27 cellular contexts compared by ENCODE assay signal in genomic region chr4:138177278-138177968, GRCh38.
DNase-seq lines count a peak whose midpoint lies in the region; ATAC-seq lines count a peak whose summit lies in the region.
"Had no signal": no experiment of that assay in that cellular context is flagged by ENCODE, and none has a peak within 500 bp of the region (broad histone marks: within the 10 kb centered on the region; RNA-seq: fewer than 3 reads in every experiment).

No MANE protein-coding gene starts in this region.

- no peaks in the 10 kb centered on the region for H3K4me1 Mint-ChIP-seq in activated CD8-positive, alpha-beta memory T cell treated with anti-CD3 and anti-CD28 coated beads, Interleukin-2, amount 10 ng/mL, durations not matched to agents 7 days and 5 days
- H3K4me1 Mint-ChIP-seq: activated naive CD4-positive, alpha-beta T cell treated with anti-CD3 and anti-CD28 coated beads, Interleukin-2, amount 10 ng/mL, durations not matched to agents 7 days and 5 days; stimulated activated naive CD8-positive, alpha-beta T cell treated with anti-CD3 and anti-CD28 coated beads, Interleukin-15, amount 100 ng/mL, for 72 hours had no signal

- ATAC-seq in GM18519 (IDR thresholded peaks at IDR 0.05; ENCODE audit: low FRiP score, unreplicated experiment): peak; percentile 61
- peak; percentile 46 for ATAC-seq in GM21447 (IDR thresholded peaks at IDR 0.05; ENCODE audit: unreplicated experiment)
- peak; percentile 64 for ATAC-seq in HG02938 (IDR thresholded peaks at IDR 0.05; ENCODE audit: unreplicated experiment)
- peak; percentile 57 for ATAC-seq in HG03565 (IDR thresholded peaks at IDR 0.05; ENCODE audit: unreplicated experiment)
- no peak for ATAC-seq in activated CD8-positive, alpha-beta memory T cell treated with anti-CD3 and anti-CD28 coated beads, Interleukin-2, amount 10 ng/mL, durations not matched to agents 7 days and 5 days
- ATAC-seq: activated CD4-positive, CD25-positive, alpha-beta regulatory T cell treated with anti-CD3 and anti-CD28 coated beads, Interleukin-2, amount 50 U/mL, for 24 hours; activated CD8-positive, alpha-beta T cell treated with anti-CD3 and anti-CD28 coated beads, Interleukin-2, amount 10 ng/mL, durations not matched to agents 7 days and 5 days; activated T-cell treated with anti-CD3 and anti-CD28 coated beads, Interleukin-2, amount 50 U/mL, for 4 hours; left lung; Panc1; stimulated activated naive CD8-positive, alpha-beta T cell treated with anti-CD3 and anti-CD28 coated beads, Interleukin-15, amount 100 ng/mL, for 72 hours had no signal

- DNase-seq in NCI-H1092 treated with DMSO at 0.1 percent for 48 hours (lab: John Stamatoyannopoulos, UW) (no peak), SIG-M5 treated with dmso at 0.1 percent for 504 hours (lab: John Stamatoyannopoulos, UW; ENCODE audit: unreplicated experiment) (no peak)
- DNase-seq in activated naive CD4-positive, alpha-beta T cell treated with Interleukin-2 at 50 U/mL for 16 hours: no peak
- no peak for DNase-seq in activated CD8-positive, alpha-beta memory T cell treated with anti-CD3 and anti-CD28 coated beads, Interleukin-2, amount 10 ng/mL, durations not matched to agents 7 days and 5 days
- DNase-seq: activated CD8-positive, alpha-beta T cell treated with anti-CD3 and anti-CD28 coated beads, Interleukin-2, amount 10 ng/mL, durations not matched to agents 7 days and 5 days; activated naive CD4-positive, alpha-beta T cell treated with anti-CD3 and anti-CD28 coated beads, Interleukin-2, amount 10 ng/mL, durations not matched to agents 7 days and 5 days; activated T-cell treated with anti-CD3 and anti-CD28 coated beads, Interleukin-2, amount 50 U/mL, for 4 hours; caudate nucleus; COR-L47; dermis blood vessel endothelial cell; DMS79; GF-D8; hypothalamus; KG1; left lung; NCI-H1436 treated with DMSO at 0.1 percent for 48 hours; NCI-H524; SJCRH30; stimulated activated naive CD8-positive, alpha-beta T cell treated with anti-CD3 and anti-CD28 coated beads, Interleukin-15, amount 100 ng/mL, for 72 hours; T-helper 1 cell; tibial artery had no signal

- H3K9me3 Mint-ChIP-seq in activated CD8-positive, alpha-beta memory T cell treated with anti-CD3 and anti-CD28 coated beads, Interleukin-2, amount 10 ng/mL, durations not matched to agents 7 days and 5 days (ENCODE audit: low read depth): no peaks in the 10 kb centered on the region
- H3K9me3 Mint-ChIP-seq: activated naive CD4-positive, alpha-beta T cell treated with anti-CD3 and anti-CD28 coated beads, Interleukin-2, amount 10 ng/mL, durations not matched to agents 7 days and 5 days; activated T-cell treated with anti-CD3 and anti-CD28 coated beads, Interleukin-2, amount 50 U/mL, for 4 hours had no signal

- no peaks in the 10 kb centered on the region for H3K27me3 Mint-ChIP-seq in activated CD8-positive, alpha-beta memory T cell treated with anti-CD3 and anti-CD28 coated beads, Interleukin-2, amount 10 ng/mL, durations not matched to agents 7 days and 5 days
- H3K27me3 Mint-ChIP-seq: activated naive CD4-positive, alpha-beta T cell treated with anti-CD3 and anti-CD28 coated beads, Interleukin-2, amount 10 ng/mL, durations not matched to agents 7 days and 5 days; stimulated activated naive CD8-positive, alpha-beta T cell treated with anti-CD3 and anti-CD28 coated beads, Interleukin-15, amount 100 ng/mL, for 72 hours had no signal

- CTCF ChIA-PET in activated CD8-positive, alpha-beta memory T cell treated with anti-CD3 and anti-CD28 coated beads, Interleukin-2, amount 10 ng/mL, durations not matched to agents 7 days and 5 days (lab: Charles Lee): no interaction called here

- H3K36me3 Mint-ChIP-seq in activated CD8-positive, alpha-beta memory T cell treated with anti-CD3 and anti-CD28 coated beads, Interleukin-2, amount 10 ng/mL, durations not matched to agents 7 days and 5 days: peaks cover 34% of the 10 kb centered on the region
- H3K36me3 Mint-ChIP-seq: activated naive CD4-positive, alpha-beta T cell treated with anti-CD3 and anti-CD28 coated beads, Interleukin-2, amount 10 ng/mL, durations not matched to agents 7 days and 5 days had no signal

- no peak overlapping the region for H3K27ac Mint-ChIP-seq in activated CD8-positive, alpha-beta memory T cell treated with anti-CD3 and anti-CD28 coated beads, Interleukin-2, amount 10 ng/mL, durations not matched to agents 7 days and 5 days
- H3K27ac Mint-ChIP-seq: activated CD8-positive, alpha-beta T cell treated with anti-CD3 and anti-CD28 coated beads, Interleukin-2, amount 10 ng/mL, durations not matched to agents 7 days and 5 days; activated naive CD4-positive, alpha-beta T cell treated with anti-CD3 and anti-CD28 coated beads, Interleukin-2, amount 10 ng/mL, durations not matched to agents 7 days and 5 days; stimulated activated naive CD8-positive, alpha-beta T cell treated with anti-CD3 and anti-CD28 coated beads, Interleukin-15, amount 100 ng/mL, for 72 hours had no signal

- no peak overlapping the region for H3K4me3 Mint-ChIP-seq in activated CD8-positive, alpha-beta memory T cell treated with anti-CD3 and anti-CD28 coated beads, Interleukin-2, amount 10 ng/mL, durations not matched to agents 7 days and 5 days
- H3K4me3 Mint-ChIP-seq: activated CD8-positive, alpha-beta T cell treated with anti-CD3 and anti-CD28 coated beads, Interleukin-2, amount 10 ng/mL, durations not matched to agents 7 days and 5 days; activated naive CD4-positive, alpha-beta T cell treated with anti-CD3 and anti-CD28 coated beads, Interleukin-2, amount 10 ng/mL, durations not matched to agents 7 days and 5 days; activated T-cell treated with anti-CD3 and anti-CD28 coated beads, Interleukin-2, amount 50 U/mL, for 4 hours; stimulated activated naive CD8-positive, alpha-beta T cell treated with anti-CD3 and anti-CD28 coated beads, Interleukin-15, amount 100 ng/mL, for 72 hours had no signal
